ENCODE assay signal across 11 cellular contexts in the genomic region with DNA sequence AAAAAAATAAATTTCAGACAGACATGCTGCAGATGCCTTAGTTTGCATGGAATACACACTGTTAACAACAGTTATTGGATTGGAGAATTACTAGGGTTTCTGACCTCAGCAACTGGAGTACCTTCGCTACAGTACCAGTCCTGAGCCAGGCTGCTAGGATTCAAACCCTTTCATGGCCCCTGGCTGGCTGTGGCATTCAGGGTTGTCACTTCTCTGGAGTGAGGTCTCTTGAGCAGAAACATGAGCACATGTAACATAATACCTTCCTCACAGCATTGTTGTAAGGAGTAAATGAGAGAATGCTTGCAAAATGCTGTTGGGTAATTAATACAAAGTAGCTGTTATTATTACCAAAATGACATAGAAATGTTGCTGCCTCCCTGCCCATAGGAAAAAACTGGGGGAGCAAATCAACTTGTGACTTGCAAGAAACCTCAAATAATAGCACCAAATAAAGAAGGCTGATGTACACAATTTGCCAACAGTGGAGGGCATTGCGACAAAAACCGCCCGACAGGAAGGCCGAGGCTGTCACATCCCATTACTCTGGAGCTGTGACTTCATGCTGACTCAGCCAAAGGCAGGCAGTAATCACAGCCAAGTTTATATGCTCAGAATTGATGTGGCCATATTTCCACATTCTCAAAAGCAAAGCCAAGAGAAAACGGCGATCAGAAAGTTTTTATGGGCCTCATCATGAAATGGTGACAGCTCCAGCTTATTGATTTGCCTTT.
DNase-seq lines count a peak whose midpoint lies in the region; ATAC-seq, FAIRE-seq and TF ChIP-seq lines count a peak whose summit lies in the region.
"Had no signal": no experiment of that assay in that cellular context is flagged by ENCODE, and none has a peak within 500 bp of the region (broad histone marks: within the 10 kb centered on the region; RNA-seq: fewer than 3 reads in every experiment).

No MANE protein-coding gene starts in this region.

- no peak overlapping the region for H3K4me3 ChIP-seq in right cardiac atrium (ENCODE audit: low read length)
- no peak overlapping the region for H3K4me3 ChIP-seq in left ventricle myocardium inferior

- no peaks in the 10 kb centered on the region for H3K9me3 ChIP-seq in right cardiac atrium (ENCODE audit: control insufficient read depth, low read length)
- H3K9me3 ChIP-seq in left ventricle myocardium inferior (replicated peaks) = no peaks in the 10 kb centered on the region
- H3K9me3 ChIP-seq: Caco-2 had no signal

- intact Hi-C loops in right cardiac atrium (cut with DNase I) (no loop called here), left ventricle myocardium inferior (cut with micrococcal nuclease) (no loop called here)

- FAIRE-seq in urothelium cell line (lab: Jason Lieb, UNC) = no peak

- WGBS in right cardiac atrium = 54% methylated on average over 7 of the region's 7 CpGs

- TF ChIP-seq CTCF in left ventricle myocardium inferior (IDR thresholded peaks at IDR 0.05; ENCODE audit: borderline replicate concordance) (no peak), RWPE1 (conservative IDR thresholded peaks at IDR 0.05; ENCODE audit: low read depth) (no peak)

- H3K4me1 Mint-ChIP-seq in activated CD8-positive, alpha-beta memory T cell treated with anti-CD3 and anti-CD28 coated beads, Interleukin-2, amount 10 ng/mL, durations not matched to agents 7 days and 5 days = no peaks in the 10 kb centered on the region

- H3K9me3 Mint-ChIP-seq in activated CD8-positive, alpha-beta memory T cell treated with anti-CD3 and anti-CD28 coated beads, Interleukin-2, amount 10 ng/mL, durations not matched to agents 7 days and 5 days (ENCODE audit: low read depth) = no peaks in the 10 kb centered on the region
- H3K9me3 Mint-ChIP-seq: effector memory CD8-positive, alpha-beta T cell had no signal

- H3K27ac Mint-ChIP-seq in activated CD8-positive, alpha-beta memory T cell treated with anti-CD3 and anti-CD28 coated beads, Interleukin-2, amount 10 ng/mL, durations not matched to agents 7 days and 5 days = no peak overlapping the region
- H3K27ac Mint-ChIP-seq: effector memory CD8-positive, alpha-beta T cell had no signal

- H3K4me1 ChIP-seq in right cardiac atrium (ENCODE audit: control insufficient read depth, insufficient read depth, low read length) (no peaks in the 10 kb centered on the region), left ventricle myocardium inferior (peaks cover 14% of the 10 kb centered on the region)
- H3K4me1 ChIP-seq: Caco-2 had no signal

- POLR2A ChIA-PET in RWPE1 (lab: Yijun Ruan, JAX; ENCODE audit: low non-redundant PET) = no interaction called here

- no peaks in the 10 kb centered on the region for H3K36me3 ChIP-seq in left ventricle myocardium inferior

- H3K27me3 ChIP-seq in right cardiac atrium (ENCODE audit: control insufficient read depth, insufficient read depth) (no peaks in the 10 kb centered on the region), left ventricle myocardium inferior (ENCODE audit: low read depth) (no peaks in the 10 kb centered on the region)

- ATAC-seq in right cardiac atrium = peak in 1 of 2 donors; percentile 36
- ATAC-seq in activated CD8-positive, alpha-beta memory T cell treated with anti-CD3 and anti-CD28 coated beads, Interleukin-2, amount 10 ng/mL, durations not matched to agents 7 days and 5 days = no peak
- no peak for ATAC-seq in HG02973 (IDR thresholded peaks at IDR 0.05; ENCODE audit: unreplicated experiment)
- ATAC-seq: effector memory CD8-positive, alpha-beta T cell had no signal

- H3K27ac ChIP-seq in right cardiac atrium (ENCODE audit: low read length) (no peak overlapping the region), left ventricle myocardium inferior (replicated peaks) (no peak overlapping the region), RWPE1 (peak overlapping the region; percentile 18; the same call in 1 of the 2 replicates)
- H3K27ac ChIP-seq: HL-60 had no signal

- CTCF ChIA-PET in RWPE1 (lab: Yijun Ruan, JAX) = no interaction called here
- CTCF ChIA-PET in activated CD8-positive, alpha-beta memory T cell treated with anti-CD3 and anti-CD28 coated beads, Interleukin-2, amount 10 ng/mL, durations not matched to agents 7 days and 5 days (lab: Charles Lee) = no interaction called here

- peak in 2 of 3 donors; percentile 19 to 45 for DNase-seq in right cardiac atrium
- DNase-seq in left ventricle myocardium inferior = no peak
- peak; percentile 38 for DNase-seq in RWPE1 (ENCODE audit: low spot score)
- peak; percentile 32 for DNase-seq in fibroblast of the conjunctiva (ENCODE audit: low read depth)
- DNase-seq in urothelium cell line (ENCODE audit: low spot score) = peak; percentile 48
- DNase-seq in GM19240 (ENCODE audit: insufficient read length, low spot score) = no peak
- DNase-seq in activated CD8-positive, alpha-beta memory T cell treated with anti-CD3 and anti-CD28 coated beads, Interleukin-2, amount 10 ng/mL, durations not matched to agents 7 days and 5 days = no peak
- DNase-seq: Caco-2; effector memory CD8-positive, alpha-beta T cell had no signal

- H3K4me3 Mint-ChIP-seq in activated CD8-positive, alpha-beta memory T cell treated with anti-CD3 and anti-CD28 coated beads, Interleukin-2, amount 10 ng/mL, durations not matched to agents 7 days and 5 days = no peak overlapping the region
- H3K4me3 Mint-ChIP-seq: effector memory CD8-positive, alpha-beta T cell had no signal

- no peaks in the 10 kb centered on the region for H3K36me3 Mint-ChIP-seq in activated CD8-positive, alpha-beta memory T cell treated with anti-CD3 and anti-CD28 coated beads, Interleukin-2, amount 10 ng/mL, durations not matched to agents 7 days and 5 days

- no peaks in the 10 kb centered on the region for H3K27me3 Mint-ChIP-seq in activated CD8-positive, alpha-beta memory T cell treated with anti-CD3 and anti-CD28 coated beads, Interleukin-2, amount 10 ng/mL, durations not matched to agents 7 days and 5 days
- H3K27me3 Mint-ChIP-seq: effector memory CD8-positive, alpha-beta T cell had no signal

Comparison
In these comparisons a context has a peak if more than half of its experiments do, and no peak if none do; other contexts are left out.
1. DNase-seq: peak in right cardiac atrium (2 of 3), RWPE1 (single experiment), fibroblast of the conjunctiva (single experiment) and urothelium cell line (single experiment); none in left ventricle myocardium inferior (single experiment), GM19240 (single experiment) and activated CD8-positive, alpha-beta memory T cell treated with anti-CD3 and anti-CD28 coated beads, Interleukin-2, amount 10 ng/mL, durations not matched to agents 7 days and 5 days (single experiment).